ENCODE assay signal across 8 cellular contexts in the genomic region with DNA sequence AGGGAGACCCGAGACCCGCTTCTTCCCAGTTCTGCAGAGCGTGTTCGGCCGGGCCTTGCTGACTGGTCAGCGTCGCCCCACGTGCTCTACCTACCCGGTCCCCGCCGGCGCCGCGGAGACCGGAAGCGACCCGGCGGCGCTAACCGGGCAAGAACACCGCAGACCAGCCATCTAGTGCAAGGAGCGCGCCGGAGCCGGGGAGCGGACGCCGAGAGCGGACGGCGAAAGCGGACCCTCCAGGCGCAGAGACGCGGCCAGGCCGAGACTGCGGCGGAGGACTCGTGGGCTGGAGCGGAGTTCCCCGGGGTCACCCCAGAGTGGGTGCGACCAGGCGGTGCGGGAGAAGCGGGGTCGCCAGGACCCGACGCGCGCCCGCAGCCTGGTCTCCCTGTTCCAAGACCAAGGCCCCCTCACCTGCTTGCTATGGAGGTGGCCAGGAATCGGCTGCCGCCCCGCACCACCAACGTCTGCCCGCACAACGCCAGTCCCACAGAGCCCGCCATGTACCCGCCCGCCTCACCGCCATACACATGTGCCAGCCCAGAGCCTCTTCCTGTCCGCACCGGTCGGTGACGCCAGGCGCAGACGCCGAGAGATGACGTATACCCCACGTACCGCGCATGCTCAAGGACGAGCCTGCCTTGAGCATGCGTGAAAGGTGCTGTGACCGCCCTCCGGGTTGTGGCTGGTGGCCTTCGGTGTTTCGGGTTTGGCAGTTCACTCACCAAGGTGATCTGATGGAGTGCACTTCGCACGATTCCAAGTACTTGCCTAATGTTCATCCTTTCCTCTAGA. TPM values are rescaled to one million over a fixed set of nuclear protein-coding genes. Genes with fewer than 3 reads are reported as not detected.
DNase-seq lines count a peak whose midpoint lies in the region; ATAC-seq and TF ChIP-seq lines count a peak whose summit lies in the region.

A gene with protein sequence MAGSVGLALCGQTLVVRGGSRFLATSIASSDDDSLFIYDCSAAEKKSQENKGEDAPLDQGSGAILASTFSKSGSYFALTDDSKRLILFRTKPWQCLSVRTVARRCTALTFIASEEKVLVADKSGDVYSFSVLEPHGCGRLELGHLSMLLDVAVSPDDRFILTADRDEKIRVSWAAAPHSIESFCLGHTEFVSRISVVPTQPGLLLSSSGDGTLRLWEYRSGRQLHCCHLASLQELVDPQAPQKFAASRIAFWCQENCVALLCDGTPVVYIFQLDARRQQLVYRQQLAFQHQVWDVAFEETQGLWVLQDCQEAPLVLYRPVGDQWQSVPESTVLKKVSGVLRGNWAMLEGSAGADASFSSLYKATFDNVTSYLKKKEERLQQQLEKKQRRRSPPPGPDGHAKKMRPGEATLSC (minus strand): TSS at position 547 of the 795 bp plus-strand sequence. CDS start 44 bp downstream, at position 503.

- no peaks in the 10 kb centered on the region for H3K36me3 ChIP-seq in CD4-positive, alpha-beta memory T cell (ENCODE audit: insufficient read depth, low read length)
- H3K36me3 ChIP-seq in liver (ENCODE audit: control insufficient read depth in 4 of 4, insufficient read depth in 3 of 4, low read depth in 1 of 4, low read length in 3 of 4), result peaks cover 3 to 4% (median 4%) of the 10 kb centered on the region in 4 donors

- WGBS in liver, result under 1% methylated on average over 80 of the region's 80 CpGs

- H3K4me1 ChIP-seq in CD4-positive, alpha-beta memory T cell (ENCODE audit: insufficient read depth, low read length), result peaks cover 23% of the 10 kb centered on the region
- H3K4me1 ChIP-seq in liver (ENCODE audit: control insufficient read depth in 4 of 4, insufficient read depth in 4 of 4, low read length in 3 of 4), result peaks cover 1 to 17% (median 14%) of the 10 kb centered on the region in 4 donors

- no peak for TF ChIP-seq CTCF in liver (IDR thresholded peaks at IDR 0.05; ENCODE audit: low read depth, low read length, missing input control)

- peaks cover 15 to 34% of the 10 kb centered on the region in 2 donors for H3K36me3 Mint-ChIP-seq in CD4-positive, alpha-beta memory T cell
- peaks cover 31% of the 10 kb centered on the region for H3K36me3 Mint-ChIP-seq in activated CD4-positive, alpha-beta memory T cell treated with anti-CD3 and anti-CD28 coated beads for 36 hours

- H3K27me3 ChIP-seq in CD4-positive, alpha-beta memory T cell (ENCODE audit: insufficient read depth, low read length), result no peaks in the 10 kb centered on the region
- H3K27me3 ChIP-seq in liver (ENCODE audit: control insufficient read depth in 4 of 4, insufficient read depth in 4 of 4, low read length in 3 of 4), result no peaks in the 10 kb centered on the region

- H3K27ac ChIP-seq in CD4-positive, alpha-beta memory T cell (ENCODE audit: low read depth, low read length), result peak within 1 kb of the TSS; percentile 92
- peak within 1 kb of the TSS; percentile 81 to 91 for H3K27ac ChIP-seq in liver (ENCODE audit: low read depth in 1 of 2, low read length in 2 of 2)

- H3K9me3 Mint-ChIP-seq in CD4-positive, alpha-beta memory T cell, result no peaks in the 10 kb centered on the region
- H3K9me3 Mint-ChIP-seq in activated CD4-positive, alpha-beta memory T cell treated with anti-CD3 and anti-CD28 coated beads for 36 hours, result no peaks in the 10 kb centered on the region

- CTCF ChIA-PET in CD4-positive, alpha-beta memory T cell (lab: Charles Lee; ENCODE audit: partially characterized antibody), result no interaction called here
- CTCF ChIA-PET in activated CD4-positive, alpha-beta memory T cell treated with anti-CD3 and anti-CD28 coated beads for 36 hours (lab: Charles Lee), result interaction anchor here (0.8 kb wide), 1 partner anchor 11 kb away, joined by 3 read pairs; no protein-coding TSS in a partner anchor

- H3K4me3 Mint-ChIP-seq in CD4-positive, alpha-beta memory T cell, result peak within 1 kb of the TSS; percentile 96 to 98 (median 97)
- peak within 1 kb of the TSS; percentile 99 for H3K4me3 Mint-ChIP-seq in activated CD4-positive, alpha-beta memory T cell treated with anti-CD3 and anti-CD28 coated beads for 36 hours

- peak within 1 kb of the TSS; percentile 98 to 100 (median 99) for H3K27ac Mint-ChIP-seq in CD4-positive, alpha-beta memory T cell
- peak within 1 kb of the TSS; percentile 98 for H3K27ac Mint-ChIP-seq in activated CD4-positive, alpha-beta memory T cell treated with anti-CD3 and anti-CD28 coated beads for 36 hours

- no peak for TF ChIP-seq RAD21 in liver (IDR thresholded peaks at IDR 0.05)

- H3K27me3 Mint-ChIP-seq in CD4-positive, alpha-beta memory T cell, result peaks cover 0 to 3% of the 10 kb centered on the region in 2 donors
- no peaks in the 10 kb centered on the region for H3K27me3 Mint-ChIP-seq in activated CD4-positive, alpha-beta memory T cell treated with anti-CD3 and anti-CD28 coated beads for 36 hours

- peak; percentile 83 for ATAC-seq in GM19455 (IDR thresholded peaks at IDR 0.05; ENCODE audit: unreplicated experiment)

- no peaks in the 10 kb centered on the region for H3K9me3 ChIP-seq in CD4-positive, alpha-beta memory T cell (ENCODE audit: control insufficient read depth in 1 of 2, low read length in 2 of 2)
- H3K9me3 ChIP-seq in liver (ENCODE audit: control insufficient read depth in 4 of 4, low read length in 3 of 4), result no peaks in the 10 kb centered on the region

- intact Hi-C loops in CD4-positive, alpha-beta memory T cell (cut with micrococcal nuclease), result loop anchor here (1.0 kb wide), 2 partner anchors 14 to 95 kb away; a partner anchor contains a TSS
- intact Hi-C loops in activated CD4-positive, alpha-beta memory T cell treated with anti-CD3 and anti-CD28 coated beads for 36 hours (cut with micrococcal nuclease), result loop anchor here (1.0 to 2.0 kb wide), 2 partner anchors 14 to 96 kb away; a partner anchor contains a TSS

- peak within 1 kb of the TSS; percentile 79 to 98 for H3K4me3 ChIP-seq in CD4-positive, alpha-beta memory T cell (ENCODE audit: low read length in 2 of 2)
- peak within 1 kb of the TSS; percentile 84 to 98 (median 85) for H3K4me3 ChIP-seq in liver (ENCODE audit: low read depth in 1 of 3, low read length in 3 of 3)

- POLR2A ChIA-PET in CD4-positive, alpha-beta memory T cell (lab: Charles Lee; ENCODE audit: partially characterized antibody), result interaction anchor here (0.6 to 4.4 kb wide), 5 partner anchors 9 to 132 kb away, joined by 3 to 54 read pairs (median 4); a partner anchor contains a TSS
- POLR2A ChIA-PET in activated CD4-positive, alpha-beta memory T cell treated with anti-CD3 and anti-CD28 coated beads for 36 hours (lab: Charles Lee), result interaction anchor here (0.9 to 3.8 kb wide), 2 partner anchors 10 to 14 kb away, joined by 3 to 25 read pairs; a partner anchor contains a TSS

- DNase-seq in CD4-positive, alpha-beta memory T cell, result peak; percentile 98 to 99 (median 99)
- DNase-seq in HK-2 (ENCODE audit: unreplicated experiment) (peak; percentile 94), NCI-H82 treated with DMSO at 0.1 percent for 48 hours (lab: John Stamatoyannopoulos, UW; ENCODE audit: unreplicated experiment) (peak; percentile 91), dermis microvascular lymphatic vessel endothelial cell (ENCODE audit: low read depth in 2 of 2) (peak; percentile 96 to 97)
- DNase-seq in activated CD4-positive, alpha-beta memory T cell treated with anti-CD3 and anti-CD28 coated beads for 36 hours, result peak; percentile 100
- DNase-seq in stimulated activated CD4-positive, alpha-beta T cell treated with anti-CD3 and anti-CD28 coated beads, Interleukin-4, amount 100 ng/mL, for 1 hour, result peak; percentile 97

- H3K4me1 Mint-ChIP-seq in CD4-positive, alpha-beta memory T cell, result peaks cover 19 to 41% (median 24%) of the 10 kb centered on the region in 4 donors
- peaks cover 32% of the 10 kb centered on the region for H3K4me1 Mint-ChIP-seq in activated CD4-positive, alpha-beta memory T cell treated with anti-CD3 and anti-CD28 coated beads for 36 hours (ENCODE audit: low read depth)

- peak within 1 kb of the TSS; percentile 86 to 90 for H3K9ac ChIP-seq in liver (ENCODE audit: low read depth in 1 of 2, low read length in 2 of 2)

TF ChIP-seq in liver, 16 proteins besides CTCF, POLR2A, EP300 and RAD21 (continues in another document):
- TF ChIP-seq, protein P1, sequence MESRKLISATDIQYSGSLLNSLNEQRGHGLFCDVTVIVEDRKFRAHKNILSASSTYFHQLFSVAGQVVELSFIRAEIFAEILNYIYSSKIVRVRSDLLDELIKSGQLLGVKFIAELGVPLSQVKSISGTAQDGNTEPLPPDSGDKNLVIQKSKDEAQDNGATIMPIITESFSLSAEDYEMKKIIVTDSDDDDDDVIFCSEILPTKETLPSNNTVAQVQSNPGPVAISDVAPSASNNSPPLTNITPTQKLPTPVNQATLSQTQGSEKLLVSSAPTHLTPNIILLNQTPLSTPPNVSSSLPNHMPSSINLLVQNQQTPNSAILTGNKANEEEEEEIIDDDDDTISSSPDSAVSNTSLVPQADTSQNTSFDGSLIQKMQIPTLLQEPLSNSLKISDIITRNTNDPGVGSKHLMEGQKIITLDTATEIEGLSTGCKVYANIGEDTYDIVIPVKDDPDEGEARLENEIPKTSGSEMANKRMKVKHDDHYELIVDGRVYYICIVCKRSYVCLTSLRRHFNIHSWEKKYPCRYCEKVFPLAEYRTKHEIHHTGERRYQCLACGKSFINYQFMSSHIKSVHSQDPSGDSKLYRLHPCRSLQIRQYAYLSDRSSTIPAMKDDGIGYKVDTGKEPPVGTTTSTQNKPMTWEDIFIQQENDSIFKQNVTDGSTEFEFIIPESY (IDR thresholded peaks at IDR 0.05), result peak; percentile 49
- TF ChIP-seq GABPA (IDR thresholded peaks at IDR 0.05 in 1 of 2, conservative IDR thresholded peaks at IDR 0.05 in 1 of 2) (peak; percentile 43 to 84), JUND (IDR thresholded peaks at IDR 0.05) (peak in 1 of 2 donors; percentile 32), FOXA1 (IDR thresholded peaks at IDR 0.05) (no peak)
- TF ChIP-seq, protein P2, sequence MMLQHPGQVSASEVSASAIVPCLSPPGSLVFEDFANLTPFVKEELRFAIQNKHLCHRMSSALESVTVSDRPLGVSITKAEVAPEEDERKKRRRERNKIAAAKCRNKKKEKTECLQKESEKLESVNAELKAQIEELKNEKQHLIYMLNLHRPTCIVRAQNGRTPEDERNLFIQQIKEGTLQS (IDR thresholded peaks at IDR 0.05), result no peak
- TF ChIP-seq, protein P3, sequence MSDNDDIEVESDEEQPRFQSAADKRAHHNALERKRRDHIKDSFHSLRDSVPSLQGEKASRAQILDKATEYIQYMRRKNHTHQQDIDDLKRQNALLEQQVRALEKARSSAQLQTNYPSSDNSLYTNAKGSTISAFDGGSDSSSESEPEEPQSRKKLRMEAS (IDR thresholded peaks at IDR 0.05), result peak; percentile 99

RNA-seq across cellular contexts. Expression of the gene that starts here (rescaled TPM):
- 10 to 100 TPM; 23.5 to 27.5 TPM for total RNA-seq in CD4-positive, alpha-beta memory T cell
- 10 to 100 TPM in 1 of 2 donors, 1 to 10 TPM in 1; 7.3 to 10.6 TPM for polyA plus RNA-seq in CD4-positive, alpha-beta memory T cell
- total RNA-seq in activated CD4-positive, alpha-beta memory T cell treated with anti-CD3 and anti-CD28 coated beads for 36 hours, result 10 to 100 TPM; 39.8 to 39.9 TPM
- total RNA-seq in dermis microvascular lymphatic vessel endothelial cell (8.6 and 11.0 TPM in 2 replicates), liver (10 to 100 TPM in 1 of 2 donors, 1 to 10 TPM in 1; 9.2 to 12.9 TPM)
- polyA plus RNA-seq in liver, result 1 to 10 TPM; 4.6 to 9.3 TPM

Comparison
In these comparisons a context has a peak if more than half of its experiments do, and no peak if none do; other contexts are left out.
1. Peak in every context shown above with its lines: DNase-seq, ATAC-seq, H3K4me3 ChIP-seq and H3K27ac ChIP-seq.